Comparison of ENCODE assay signal across 1 cellular context in genomic region chr21:25501996-25502665, GRCh38.
A peak's percentile ranks its signal among the peaks of the same experiment; 100 is the strongest.
TF ChIP-seq lines count a peak whose summit lies in the region.

No MANE protein-coding gene starts in this region.

TF ChIP-seq in GM12878, 131 proteins besides CTCF, POLR2A, EP300 and RAD21 (continued from another document and continues in another):
- TF ChIP-seq TCF7 (IDR thresholded peaks at IDR 0.05; ENCODE audit: borderline replicate concordance) (0 out of 2 replicates have a peak, but pooled peaks have one; percentile 14), SMC3 (IDR thresholded peaks at IDR 0.05; ENCODE audit: borderline replicate concordance, low read length) (peak; percentile 3; the same call in 1 of the 2 replicates), YY1 (IDR thresholded peaks at IDR 0.05; ENCODE audit: low read depth, low read length) (peak; percentile 88), TCF12 (IDR thresholded peaks at IDR 0.05; ENCODE audit: low read depth, low read length) (peak; percentile 67; the same call in 1 of the 2 replicates), JUND (IDR thresholded peaks at IDR 0.05; ENCODE audit: low read depth, low read length) (no peak), NR2C2 (IDR thresholded peaks at IDR 0.05; ENCODE audit: borderline replicate concordance, control insufficient read depth, insufficient read length, low read depth) (no peak), PKNOX1 (IDR thresholded peaks at IDR 0.05) (no peak), POLR2AphosphoS2 (IDR thresholded peaks at IDR 0.05; ENCODE audit: low read depth, low read length) (no peak), SUZ12 (IDR thresholded peaks at IDR 0.05; ENCODE audit: unreplicated experiment) (no peak), MLLT1 (IDR thresholded peaks at IDR 0.05) (peak; percentile 38; the same call in 1 of the 2 replicates), SP1 (IDR thresholded peaks at IDR 0.05; ENCODE audit: low read depth, low read length) (no peak), ZNF622 (IDR thresholded peaks at IDR 0.05) (no peak), RUNX3 (IDR thresholded peaks at IDR 0.05; ENCODE audit: low read length) (no peak), PAX5 (IDR thresholded peaks at IDR 0.05; ENCODE audit: borderline replicate concordance, low read depth, low read length) (peak; percentile 71), ELK1 (IDR thresholded peaks at IDR 0.05; ENCODE audit: low read depth, low read length) (no peak), BCL11A (IDR thresholded peaks at IDR 0.05; ENCODE audit: low read depth, low read length) (peak; percentile 45; the same call in 1 of the 2 replicates), PAX8 (IDR thresholded peaks at IDR 0.05) (no peak), HDAC2 (IDR thresholded peaks at IDR 0.05) (no peak), RCOR1 (conservative IDR thresholded peaks at IDR 0.05; ENCODE audit: low read depth, low read length) (no peak), ZZZ3 (IDR thresholded peaks at IDR 0.05; ENCODE audit: control insufficient read depth, insufficient read length, low read depth) (no peak), IKZF2 (IDR thresholded peaks at IDR 0.05) (peak; percentile 86 to 92), BCLAF1 (IDR thresholded peaks at IDR 0.05) (no peak), E2F8 (IDR thresholded peaks at IDR 0.05; ENCODE audit: low read depth, partially characterized antibody) (no peak), PML (IDR thresholded peaks at IDR 0.05; ENCODE audit: low read length) (no peak), ZBTB4 (CRISPR knock-in tag; IDR thresholded peaks at IDR 0.05) (no peak), RELA (IDR thresholded peaks at IDR 0.05; ENCODE audit: borderline replicate concordance, partially characterized antibody) (no peak), NR2F1 (conservative IDR thresholded peaks at IDR 0.05) (no peak; the same call in 1 of the 2 replicates), CREB1 (IDR thresholded peaks at IDR 0.05; ENCODE audit: low read depth) (no peak), ZBTB33 (IDR thresholded peaks at IDR 0.05) (no peak), ZNF24 (IDR thresholded peaks at IDR 0.05) (peak; percentile 21; the same call in 1 of the 2 replicates), HCFC1 (IDR thresholded peaks at IDR 0.05; ENCODE audit: low read length) (no peak), REST (IDR thresholded peaks at IDR 0.05; ENCODE audit: low read depth, low read length) (no peak), NFIC (IDR thresholded peaks at IDR 0.05; ENCODE audit: low read depth, low read length) (no peak), KDM1A (IDR thresholded peaks at IDR 0.05; ENCODE audit: borderline replicate concordance) (no peak), ZNF217 (IDR thresholded peaks at IDR 0.05) (no peak), MTA2 (IDR thresholded peaks at IDR 0.05; ENCODE audit: low read depth) (peak; percentile 93), ZNF687 (IDR thresholded peaks at IDR 0.05) (no peak)
